ENCODE assay signal across 12 cellular contexts in genomic region chr18:60019463-60019840, GRCh38.
DNase-seq lines count a peak whose midpoint lies in the region; ATAC-seq, FAIRE-seq and TF ChIP-seq lines count a peak whose summit lies in the region.
"Had no signal": no experiment of that assay in that cellular context is flagged by ENCODE, and none has a peak within 500 bp of the region (broad histone marks: within the 10 kb centered on the region; RNA-seq: fewer than 3 reads in every experiment).

No MANE protein-coding gene starts in this region.

- H2AFZ ChIP-seq in osteoblast (ENCODE audit: low read length) = peak overlapping the region; percentile 5

- no peak for TF ChIP-seq CTCF in D721Med (IDR thresholded peaks at IDR 0.05; ENCODE audit: insufficient read depth, missing control alignments)
- TF ChIP-seq CTCF in epithelial cell of esophagus (IDR thresholded peaks at IDR 0.05; ENCODE audit: insufficient read depth, low read depth, low read length, missing control alignments) = no peak
- no peak for TF ChIP-seq CTCF in osteoblast (IDR thresholded peaks at IDR 0.05; ENCODE audit: extremely low read depth, low read depth, low read length)
- TF ChIP-seq CTCF in pancreas (IDR thresholded peaks at IDR 0.05) = no peak
- no peak for TF ChIP-seq CTCF in upper lobe of left lung (IDR thresholded peaks at IDR 0.05)

- TF ChIP-seq EP300 in upper lobe of left lung (IDR thresholded peaks at IDR 0.05) = no peak

- no peaks in the 10 kb centered on the region for H3K27me3 ChIP-seq in MG63
- no peaks in the 10 kb centered on the region for H3K27me3 ChIP-seq in osteoblast (ENCODE audit: insufficient read depth, low read length)
- no peaks in the 10 kb centered on the region for H3K27me3 ChIP-seq in pancreas
- no peaks in the 10 kb centered on the region for H3K27me3 ChIP-seq in upper lobe of left lung

- H3K36me3 ChIP-seq in MG63 = no peaks in the 10 kb centered on the region
- H3K36me3 ChIP-seq in osteoblast (ENCODE audit: insufficient read depth, low read length) = no peaks in the 10 kb centered on the region
- no peaks in the 10 kb centered on the region for H3K36me3 ChIP-seq in pancreas
- no peaks in the 10 kb centered on the region for H3K36me3 ChIP-seq in upper lobe of left lung

- H3K27ac ChIP-seq in osteoblast (ENCODE audit: low read depth, low read length) (no peak overlapping the region), pancreas (no peak overlapping the region), upper lobe of left lung (no peak overlapping the region)

- H3K4me3 ChIP-seq in MG63 (no peak overlapping the region), epithelial cell of esophagus (ENCODE audit: low read length) (no peak overlapping the region), osteoblast (ENCODE audit: insufficient read depth, low read length) (no peak overlapping the region), pancreas (no peak overlapping the region), upper lobe of left lung (no peak overlapping the region)

- H3K79me2 ChIP-seq in osteoblast (ENCODE audit: insufficient read depth, low read length) = no peaks in the 10 kb centered on the region

- DNase-seq in D721Med (ENCODE audit: insufficient read length, low spot score) = no peak
- peak; percentile 15 for DNase-seq in MG63
- DNase-seq in epithelial cell of esophagus (ENCODE audit: low read depth) = peak; percentile 74
- peak; percentile 89 for DNase-seq in osteoblast (ENCODE audit: insufficient read length, low spot score, missing footprints)
- DNase-seq in stimulated activated CD4-positive, alpha-beta T cell treated with anti-CD3 and anti-CD28 coated beads, Interleukin-1b, Interleukin-23, amount 100 ng/mL, for 48 hours = no peak
- no peak for DNase-seq in pancreas
- no peak for DNase-seq in upper lobe of left lung
- DNase-seq: activated naive CD4-positive, alpha-beta T cell treated with anti-CD3 and anti-CD28 coated beads, Interleukin-2, amount 50 U/mL, for 16 hours; CD4-positive, alpha-beta memory T cell; NCI-H446; RPMI8226 had no signal

- no peak for TF ChIP-seq POLR2A in upper lobe of left lung (IDR thresholded peaks at IDR 0.05)

- H3K9me3 ChIP-seq in MG63 (no peaks in the 10 kb centered on the region), osteoblast (ENCODE audit: low read depth, low read length) (no peaks in the 10 kb centered on the region), pancreas (no peaks in the 10 kb centered on the region), upper lobe of left lung (no peaks in the 10 kb centered on the region)

- FAIRE-seq in D721Med (lab: Jason Lieb, UNC) (peak; percentile 25), pancreas (lab: Jason Lieb, UNC) (no peak)

- H3K4me1 ChIP-seq in osteoblast (ENCODE audit: insufficient read depth, low read length) = peaks cover 25% of the 10 kb centered on the region
- no peaks in the 10 kb centered on the region for H3K4me1 ChIP-seq in pancreas
- H3K4me1 ChIP-seq in upper lobe of left lung = peaks cover 0 to 4% (median 0%) of the 10 kb centered on the region in 4 donors

- WGBS in pancreas, 2 donors = 70 to 73% methylated on average over 4 of the region's 4 CpGs
- 83 to 84% methylated on average over 4 of the region's 4 CpGs for WGBS in upper lobe of left lung, 2 donors

- no peak for ATAC-seq in GM18502 (IDR thresholded peaks at IDR 0.05; ENCODE audit: poor library complexity, unreplicated experiment)
- no peak for ATAC-seq in pancreas
- no peak for ATAC-seq in upper lobe of left lung (ENCODE audit: low FRiP score in 2 of 2)

- peak overlapping the region; percentile 64 for H3K4me2 ChIP-seq in osteoblast (ENCODE audit: insufficient read depth, low read length)

- H4K20me1 ChIP-seq in osteoblast (ENCODE audit: insufficient read depth, low read length) = no peaks in the 10 kb centered on the region

- intact Hi-C loops in pancreas (cut with DNase I) = no loop called here

Comparison
In these comparisons a context has a peak if more than half of its experiments do, and no peak if none do; other contexts are left out.
1. DNase-seq: peak in MG63 (single experiment), epithelial cell of esophagus (single experiment) and osteoblast (single experiment); none in D721Med (single experiment), stimulated activated CD4-positive, alpha-beta T cell treated with anti-CD3 and anti-CD28 coated beads, Interleukin-1b, Interleukin-23, amount 100 ng/mL, for 48 hours (single experiment), pancreas (0 of 6) and upper lobe of left lung (0 of 2).